Comparison of ENCODE assay signal across 11 cellular contexts in genomic region chr2:129253461-129253812, GRCh38.
DNase-seq lines count a peak whose midpoint lies in the region; ATAC-seq, FAIRE-seq and TF ChIP-seq lines count a peak whose summit lies in the region.
"Had no signal": no experiment of that assay in that cellular context is flagged by ENCODE, and none has a peak within 500 bp of the region (broad histone marks: within the 10 kb centered on the region; RNA-seq: fewer than 3 reads in every experiment).

No MANE protein-coding gene starts in this region.

- H3K4me3 Mint-ChIP-seq in stimulated activated naive CD8-positive, alpha-beta T cell treated with anti-CD3 and anti-CD28 coated beads, Interleukin-15, amount 100 ng/mL, for 72 hours = no peak overlapping the region
- no peak overlapping the region for H3K4me3 Mint-ChIP-seq in osteocyte (ENCODE audit: unreplicated experiment)
- H3K4me3 Mint-ChIP-seq: activated naive CD4-positive, alpha-beta T cell treated with anti-CD3 and anti-CD28 coated beads, Interleukin-2, amount 10 ng/mL, durations not matched to agents 7 days and 5 days; CD14-positive monocyte had no signal

- H3K4me1 Mint-ChIP-seq in stimulated activated naive CD8-positive, alpha-beta T cell treated with anti-CD3 and anti-CD28 coated beads, Interleukin-15, amount 100 ng/mL, for 72 hours = no peaks in the 10 kb centered on the region
- no peaks in the 10 kb centered on the region for H3K4me1 Mint-ChIP-seq in osteocyte (ENCODE audit: unreplicated experiment)
- H3K4me1 Mint-ChIP-seq: activated naive CD4-positive, alpha-beta T cell treated with anti-CD3 and anti-CD28 coated beads, Interleukin-2, amount 10 ng/mL, durations not matched to agents 7 days and 5 days; CD14-positive monocyte had no signal

- H3K27ac Mint-ChIP-seq in stimulated activated naive CD8-positive, alpha-beta T cell treated with anti-CD3 and anti-CD28 coated beads, Interleukin-15, amount 100 ng/mL, for 72 hours = no peak overlapping the region
- H3K27ac Mint-ChIP-seq in osteocyte (ENCODE audit: unreplicated experiment) = no peak overlapping the region
- H3K27ac Mint-ChIP-seq: activated naive CD4-positive, alpha-beta T cell treated with anti-CD3 and anti-CD28 coated beads, Interleukin-2, amount 10 ng/mL, durations not matched to agents 7 days and 5 days; CD14-positive monocyte had no signal

- H3K9me3 Mint-ChIP-seq in stimulated activated naive CD8-positive, alpha-beta T cell treated with anti-CD3 and anti-CD28 coated beads, Interleukin-15, amount 100 ng/mL, for 72 hours = peaks cover 17 to 32% of the 10 kb centered on the region in 2 donors
- peaks cover 16% of the 10 kb centered on the region for H3K9me3 Mint-ChIP-seq in osteocyte (ENCODE audit: unreplicated experiment)

- H3K36me3 Mint-ChIP-seq in osteocyte (ENCODE audit: unreplicated experiment) = no peaks in the 10 kb centered on the region
- H3K36me3 Mint-ChIP-seq: activated naive CD4-positive, alpha-beta T cell treated with anti-CD3 and anti-CD28 coated beads, Interleukin-2, amount 10 ng/mL, durations not matched to agents 7 days and 5 days; CD14-positive monocyte had no signal

- H3K27me3 Mint-ChIP-seq in stimulated activated naive CD8-positive, alpha-beta T cell treated with anti-CD3 and anti-CD28 coated beads, Interleukin-15, amount 100 ng/mL, for 72 hours = no peaks in the 10 kb centered on the region
- no peaks in the 10 kb centered on the region for H3K27me3 Mint-ChIP-seq in osteocyte (ENCODE audit: unreplicated experiment)
- H3K27me3 Mint-ChIP-seq: activated naive CD4-positive, alpha-beta T cell treated with anti-CD3 and anti-CD28 coated beads, Interleukin-2, amount 10 ng/mL, durations not matched to agents 7 days and 5 days had no signal

- ATAC-seq in stimulated activated naive CD8-positive, alpha-beta T cell treated with anti-CD3 and anti-CD28 coated beads, Interleukin-15, amount 100 ng/mL, for 72 hours = peak; percentile 31
- no peak for ATAC-seq in stimulated activated naive CD8-positive, alpha-beta T cell treated with anti-CD3 and anti-CD28 coated beads, Interleukin-15, Interleukin-2, amounts not matched to agents 100 U/mL and 50 U/mL, for 24 hours

- TF ChIP-seq CTCF in osteocyte (IDR thresholded peaks at IDR 0.05) = no peak

- FAIRE-seq in urothelium cell line (lab: Jason Lieb, UNC) = no peak

- no peak for DNase-seq in stimulated activated naive CD8-positive, alpha-beta T cell treated with anti-CD3 and anti-CD28 coated beads, Interleukin-15, amount 100 ng/mL, for 72 hours
- DNase-seq in stimulated activated naive CD8-positive, alpha-beta T cell treated with anti-CD3 and anti-CD28 coated beads, Interleukin-15, Interleukin-2, amounts not matched to agents 100 U/mL and 50 U/mL, for 24 hours = no peak
- DNase-seq in UCSD-AML1 (lab: John Stamatoyannopoulos, UW; ENCODE audit: unreplicated experiment) (peak; percentile 19), iPS-NIHi11 (ENCODE audit: low spot score) (peak; percentile 55), urothelium cell line (ENCODE audit: low spot score) (peak; percentile 39), osteocyte (ENCODE audit: extremely low spot score, unreplicated experiment) (no peak), T1000 (lab: John Stamatoyannopoulos, UW) (no peak), cerebellar cortex (ENCODE audit: low spot score) (no peak)
- DNase-seq: activated naive CD4-positive, alpha-beta T cell treated with anti-CD3 and anti-CD28 coated beads, Interleukin-2, amount 10 ng/mL, durations not matched to agents 7 days and 5 days; upper lobe of left lung had no signal

Comparison
In these comparisons a context has a peak if more than half of its experiments do, and no peak if none do; other contexts are left out.
1. DNase-seq: peak in UCSD-AML1 (single experiment), iPS-NIHi11 (single experiment) and urothelium cell line (single experiment); none in stimulated activated naive CD8-positive, alpha-beta T cell treated with anti-CD3 and anti-CD28 coated beads, Interleukin-15, amount 100 ng/mL, for 72 hours (0 of 2), stimulated activated naive CD8-positive, alpha-beta T cell treated with anti-CD3 and anti-CD28 coated beads, Interleukin-15, Interleukin-2, amounts not matched to agents 100 U/mL and 50 U/mL, for 24 hours (single experiment), osteocyte (single experiment), T1000 (single experiment) and cerebellar cortex (single experiment).